2 cellular contexts compared by ENCODE assay signal in the genomic region with DNA sequence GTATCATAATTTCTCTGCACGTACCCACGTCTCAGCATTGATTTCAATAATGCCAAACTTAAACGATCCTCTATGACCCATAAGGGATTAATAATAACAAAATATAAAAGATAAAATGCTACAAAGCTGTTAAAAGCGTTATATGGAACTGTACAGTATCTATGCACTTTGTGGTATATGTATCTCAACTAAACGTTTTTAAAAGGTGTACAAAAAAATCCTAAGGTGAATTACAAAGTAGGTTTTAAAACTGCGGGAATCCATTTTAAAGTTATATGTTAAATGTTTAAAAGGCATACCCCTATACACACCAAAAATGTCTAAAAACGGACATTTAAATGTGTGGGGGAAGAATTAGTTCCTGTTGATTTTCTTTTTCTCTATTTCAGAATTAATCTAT.
TF ChIP-seq lines count a peak whose summit lies in the region.

No MANE protein-coding gene starts in this region.

TF ChIP-seq in SK-N-SH, 30 proteins besides CTCF, POLR2A, EP300 and RAD21 (continued from another document):
- TF ChIP-seq, protein P1, sequence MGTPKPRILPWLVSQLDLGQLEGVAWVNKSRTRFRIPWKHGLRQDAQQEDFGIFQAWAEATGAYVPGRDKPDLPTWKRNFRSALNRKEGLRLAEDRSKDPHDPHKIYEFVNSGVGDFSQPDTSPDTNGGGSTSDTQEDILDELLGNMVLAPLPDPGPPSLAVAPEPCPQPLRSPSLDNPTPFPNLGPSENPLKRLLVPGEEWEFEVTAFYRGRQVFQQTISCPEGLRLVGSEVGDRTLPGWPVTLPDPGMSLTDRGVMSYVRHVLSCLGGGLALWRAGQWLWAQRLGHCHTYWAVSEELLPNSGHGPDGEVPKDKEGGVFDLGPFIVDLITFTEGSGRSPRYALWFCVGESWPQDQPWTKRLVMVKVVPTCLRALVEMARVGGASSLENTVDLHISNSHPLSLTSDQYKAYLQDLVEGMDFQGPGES (IDR thresholded peaks at IDR 0.05; ENCODE audit: low read depth, low read length) = no peak
- TF ChIP-seq MEF2A (IDR thresholded peaks at IDR 0.05; ENCODE audit: borderline replicate concordance, low read depth) (no peak), JUND (IDR thresholded peaks at IDR 0.05) (no peak), CHD2 (IDR thresholded peaks at IDR 0.05; ENCODE audit: low read length, partially characterized antibody) (no peak), FOXJ3 (CRISPR knock-in tag; IDR thresholded peaks at IDR 0.05) (no peak)
- TF ChIP-seq, protein P2, sequence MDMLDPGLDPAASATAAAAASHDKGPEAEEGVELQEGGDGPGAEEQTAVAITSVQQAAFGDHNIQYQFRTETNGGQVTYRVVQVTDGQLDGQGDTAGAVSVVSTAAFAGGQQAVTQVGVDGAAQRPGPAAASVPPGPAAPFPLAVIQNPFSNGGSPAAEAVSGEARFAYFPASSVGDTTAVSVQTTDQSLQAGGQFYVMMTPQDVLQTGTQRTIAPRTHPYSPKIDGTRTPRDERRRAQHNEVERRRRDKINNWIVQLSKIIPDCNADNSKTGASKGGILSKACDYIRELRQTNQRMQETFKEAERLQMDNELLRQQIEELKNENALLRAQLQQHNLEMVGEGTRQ (IDR thresholded peaks at IDR 0.05; ENCODE audit: borderline replicate concordance, low read depth, low read length) = no peak
- TF ChIP-seq, protein P3, sequence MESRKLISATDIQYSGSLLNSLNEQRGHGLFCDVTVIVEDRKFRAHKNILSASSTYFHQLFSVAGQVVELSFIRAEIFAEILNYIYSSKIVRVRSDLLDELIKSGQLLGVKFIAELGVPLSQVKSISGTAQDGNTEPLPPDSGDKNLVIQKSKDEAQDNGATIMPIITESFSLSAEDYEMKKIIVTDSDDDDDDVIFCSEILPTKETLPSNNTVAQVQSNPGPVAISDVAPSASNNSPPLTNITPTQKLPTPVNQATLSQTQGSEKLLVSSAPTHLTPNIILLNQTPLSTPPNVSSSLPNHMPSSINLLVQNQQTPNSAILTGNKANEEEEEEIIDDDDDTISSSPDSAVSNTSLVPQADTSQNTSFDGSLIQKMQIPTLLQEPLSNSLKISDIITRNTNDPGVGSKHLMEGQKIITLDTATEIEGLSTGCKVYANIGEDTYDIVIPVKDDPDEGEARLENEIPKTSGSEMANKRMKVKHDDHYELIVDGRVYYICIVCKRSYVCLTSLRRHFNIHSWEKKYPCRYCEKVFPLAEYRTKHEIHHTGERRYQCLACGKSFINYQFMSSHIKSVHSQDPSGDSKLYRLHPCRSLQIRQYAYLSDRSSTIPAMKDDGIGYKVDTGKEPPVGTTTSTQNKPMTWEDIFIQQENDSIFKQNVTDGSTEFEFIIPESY (IDR thresholded peaks at IDR 0.05; ENCODE audit: borderline replicate concordance, low read depth) = no peak

TF ChIP-seq in SK-N-SH treated with all-trans-retinoic acid at 6 μM for 48 hours, 23 proteins besides CTCF, POLR2A, EP300 and RAD21 (continued from another document):
- TF ChIP-seq ZFP30 (CRISPR knock-in tag; IDR thresholded peaks at IDR 0.05) (no peak), ZC3H10 (CRISPR knock-in tag; IDR thresholded peaks at IDR 0.05) (no peak), SNAI2 (CRISPR knock-in tag; IDR thresholded peaks at IDR 0.05) (no peak), BACH2 (CRISPR knock-in tag; IDR thresholded peaks at IDR 0.05; ENCODE audit: borderline replicate concordance) (no peak), ZNF565 (CRISPR knock-in tag; conservative IDR thresholded peaks at IDR 0.05; ENCODE audit: low read depth) (no peak), CSDC2 (CRISPR knock-in tag; IDR thresholded peaks at IDR 0.05) (no peak), ZFP3 (CRISPR knock-in tag; IDR thresholded peaks at IDR 0.05) (no peak), ISL1 (CRISPR knock-in tag; IDR thresholded peaks at IDR 0.05) (no peak)
- TF ChIP-seq, protein P4, sequence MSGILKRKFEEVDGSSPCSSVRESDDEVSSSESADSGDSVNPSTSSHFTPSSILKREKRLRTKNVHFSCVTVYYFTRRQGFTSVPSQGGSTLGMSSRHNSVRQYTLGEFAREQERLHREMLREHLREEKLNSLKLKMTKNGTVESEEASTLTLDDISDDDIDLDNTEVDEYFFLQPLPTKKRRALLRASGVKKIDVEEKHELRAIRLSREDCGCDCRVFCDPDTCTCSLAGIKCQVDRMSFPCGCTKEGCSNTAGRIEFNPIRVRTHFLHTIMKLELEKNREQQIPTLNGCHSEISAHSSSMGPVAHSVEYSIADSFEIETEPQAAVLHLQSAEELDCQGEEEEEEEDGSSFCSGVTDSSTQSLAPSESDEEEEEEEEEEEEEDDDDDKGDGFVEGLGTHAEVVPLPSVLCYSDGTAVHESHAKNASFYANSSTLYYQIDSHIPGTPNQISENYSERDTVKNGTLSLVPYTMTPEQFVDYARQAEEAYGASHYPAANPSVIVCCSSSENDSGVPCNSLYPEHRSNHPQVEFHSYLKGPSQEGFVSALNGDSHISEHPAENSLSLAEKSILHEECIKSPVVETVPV (CRISPR knock-in tag; IDR thresholded peaks at IDR 0.05) = no peak
